Comparison of ENCODE assay signal across 23 cellular contexts in the genomic region with DNA sequence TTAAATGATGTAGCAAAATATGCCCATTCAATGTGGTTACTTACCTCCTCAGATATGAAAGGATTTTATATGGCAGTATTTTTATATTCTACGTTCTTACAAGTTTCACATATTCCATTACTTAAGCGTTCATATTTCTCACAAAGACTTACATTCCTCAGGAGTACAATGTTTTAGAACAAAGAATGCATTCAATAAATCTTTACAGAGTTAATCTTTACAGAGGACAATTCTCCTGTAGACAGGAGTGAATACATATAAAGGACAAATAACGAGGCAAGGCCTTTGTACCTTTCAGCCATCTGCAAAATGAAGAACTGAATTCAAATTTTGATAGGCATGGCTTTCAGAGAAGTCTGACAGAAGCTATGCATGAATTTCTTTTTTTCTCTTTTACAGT. TPM values are rescaled to one million over a fixed set of nuclear protein-coding genes. Genes with fewer than 3 reads are reported as not detected.
"Had no signal": no experiment of that assay in that cellular context is flagged by ENCODE, and none has a peak within 500 bp of the region (broad histone marks: within the 10 kb centered on the region; RNA-seq: fewer than 3 reads in every experiment).

No MANE protein-coding gene starts in this region.

- H3K27ac Mint-ChIP-seq: activated T-helper 1 cell treated with anti-CD3 and anti-CD28 coated beads, Interleukin-12 subunit alpha, Interleukin-12 subunit beta, Interleukin-2, Interleukin-4 antibody, amounts not matched to agents 30 ng/mL and 10 ng/mL and 1 ng/mL, durations not matched to agents 14 hours and 24 hours and 36 hours had no signal

- H3K9me3 ChIP-seq: adrenal gland, gastrocnemius medialis, heart right ventricle, left lung, spleen, upper lobe of right lung had no signal

- ATAC-seq: gastrocnemius medialis, heart right ventricle, left lung, sciatic nerve, SK-N-SH treated with all-trans-retinoic acid at 6 μM for 48 hours, upper lobe of right lung had no signal

- H3K9me3 Mint-ChIP-seq: activated T-helper 1 cell treated with anti-CD3 and anti-CD28 coated beads, Interleukin-12 subunit alpha, Interleukin-12 subunit beta, Interleukin-2, Interleukin-4 antibody, amounts not matched to agents 30 ng/mL and 10 ng/mL and 1 ng/mL, durations not matched to agents 14 hours and 24 hours and 36 hours; neural crest cell had no signal

- H3K27ac ChIP-seq: adrenal gland, coronary artery, gastrocnemius medialis, left lung, upper lobe of right lung had no signal

- H3K27me3 ChIP-seq: adrenal gland, gastrocnemius medialis, left lung, spleen, upper lobe of right lung had no signal

- DNase-seq: adrenal gland; effector CD8-positive, alpha-beta T cell; gastrocnemius medialis; heart right ventricle; left lung; Right ventricle myocardium superior; spleen; stimulated activated CD4-positive, alpha-beta T cell treated with anti-CD3 and anti-CD28 coated beads, Interleukin-1b, Interleukin-23, amount 100 ng/mL, for 48 hours; stimulated activated naive CD4-positive, alpha-beta T cell; upper lobe of right lung had no signal

- H3K4me1 Mint-ChIP-seq: neural crest cell had no signal

- H3K4me3 Mint-ChIP-seq: neural crest cell had no signal

RNA-seq across cellular contexts. Expression of a gene that starts 1.9 kb away (rescaled TPM):
- total RNA-seq: adrenal gland, cardiac septum, fibroblast of lung, neural crest cell, osteocyte, pulmonary artery endothelial cell, Right ventricle myocardium superior, sciatic nerve, temporal lobe, upper lobe of right lung had no signal
- polyA plus RNA-seq: fibroblast of lung, heart right ventricle, keratinocyte had no signal

RNA-seq across cellular contexts. Expression of a gene that starts 56.6 kb away (rescaled TPM):
- total RNA-seq: activated T-helper 1 cell treated with anti-CD3 and anti-CD28 coated beads, Interleukin-12 subunit alpha, Interleukin-12 subunit beta, Interleukin-2, Interleukin-4 antibody, amounts not matched to agents 30 ng/mL and 10 ng/mL and 1 ng/mL, durations not matched to agents 14 hours and 24 hours and 36 hours; adrenal gland; cardiac septum; fibroblast of lung; gastrocnemius medialis; heart right ventricle; left lung; mucosa of gallbladder; neural crest cell; osteocyte; pulmonary artery endothelial cell; Right ventricle myocardium superior; sciatic nerve; T-helper 2 cell treated with Interferon-gamma antibody and Interleukin-4, amounts not matched to agents 100 ng/mL and 5 ng/mL, for 36 hours; upper lobe of right lung had no signal
- polyA plus RNA-seq: adrenal gland, fibroblast of lung, heart right ventricle, keratinocyte, spleen had no signal

RNA-seq across cellular contexts. Expression of a gene that starts 58.4 kb away (rescaled TPM):
- total RNA-seq: fibroblast of lung, gastrocnemius medialis, neural crest cell, osteocyte, pulmonary artery endothelial cell, Right ventricle myocardium superior had no signal
- polyA plus RNA-seq: fibroblast of lung, keratinocyte had no signal
